In genomic region chr3:45126730-45127129, GRCh38 we compare ENCODE assay signal across 2 cellular contexts.
TF ChIP-seq lines count a peak whose summit lies in the region.

No MANE protein-coding gene starts in this region.

TF ChIP-seq in K562, 482 proteins besides CTCF, POLR2A, EP300 and RAD21 (continues in another document):
- TF ChIP-seq PML (IDR thresholded peaks at IDR 0.05; ENCODE audit: low read length) (no peak), HDAC2 (IDR thresholded peaks at IDR 0.05) (peak; percentile 54; the same call in 1 of the 2 replicates), JUND (IDR thresholded peaks at IDR 0.05; ENCODE audit: borderline replicate concordance, low read depth, low read length) (no peak), JUND (tag; IDR thresholded peaks at IDR 0.05; ENCODE audit: borderline replicate concordance, low read depth, low read length) (0 out of 3 replicates have a peak, but pooled peaks have one; percentile 38), EZH2 (IDR thresholded peaks at IDR 0.05; ENCODE audit: borderline replicate concordance, low read depth, low read length) (no peak), PKNOX1 (IDR thresholded peaks at IDR 0.05) (peak; percentile 88), KDM1A (IDR thresholded peaks at IDR 0.05) (peak; percentile 71 to 75), NCOA1 (IDR thresholded peaks at IDR 0.05; ENCODE audit: low read depth) (no peak), TFE3 (CRISPR knock-in tag; IDR thresholded peaks at IDR 0.05) (no peak), PRMT5 (CRISPR knock-in tag; IDR thresholded peaks at IDR 0.05) (no peak), ZBED1 (IDR thresholded peaks at IDR 0.05) (no peak), PRDM10 (IDR thresholded peaks at IDR 0.05; ENCODE audit: partially characterized antibody) (no peak), XRCC5 (IDR thresholded peaks at IDR 0.05; ENCODE audit: low read depth, low read length) (no peak), RFX5 (IDR thresholded peaks at IDR 0.05; ENCODE audit: low read depth, low read length) (no peak), MEIS2 (IDR thresholded peaks at IDR 0.05; ENCODE audit: partially characterized antibody) (peak; percentile 92), NBN (IDR thresholded peaks at IDR 0.05; ENCODE audit: low read depth) (no peak), PBX2 (CRISPR knock-in tag; IDR thresholded peaks at IDR 0.05; ENCODE audit: low read depth) (peak; percentile 45), PBX2 (tag; conservative IDR thresholded peaks at IDR 0.05; ENCODE audit: low read depth) (peak; percentile 87), POLR2H (tag; IDR thresholded peaks at IDR 0.05; ENCODE audit: low read depth) (0 out of 2 replicates have a peak, but pooled peaks have one; percentile 38), ZNF212 (CRISPR knock-in tag; IDR thresholded peaks at IDR 0.05) (no peak)

TF ChIP-seq in GM12891, 5 proteins besides CTCF, POLR2A, EP300 and RAD21:
- no peak for TF ChIP-seq PAX5 (IDR thresholded peaks at IDR 0.05; ENCODE audit: insufficient read depth, low read length, severe bottlenecking)
- TF ChIP-seq POU2F2 (IDR thresholded peaks at IDR 0.05; ENCODE audit: low read depth, low read length): no peak
- no peak for TF ChIP-seq TAF1 (IDR thresholded peaks at IDR 0.05; ENCODE audit: low read depth, low read length)
- no peak for TF ChIP-seq POLR2AphosphoS5 (IDR thresholded peaks at IDR 0.05; ENCODE audit: low read depth, low read length)
